In genomic region chr10:127310932-127311331, GRCh38 we compare ENCODE assay signal across 27 cellular contexts.
"Had no signal": no experiment of that assay in that cellular context is flagged by ENCODE, and none has a peak within 500 bp of the region (broad histone marks: within the 10 kb centered on the region; RNA-seq: fewer than 3 reads in every experiment).

No MANE protein-coding gene starts in this region.

- H3K27ac Mint-ChIP-seq: mesothelial cell of epicardium; naive B cell; natural killer cell; progenitor cell of endocrine pancreas; stimulated activated memory B cell treated with anti-CD40 and anti-IgM and Interleukin-4, amounts not matched to agents 10 μg/mL and 1 μg/mL and 100 μg/mL, for 72 hours; stimulated activated naive CD8-positive, alpha-beta T cell treated with anti-CD3 and anti-CD28 coated beads, Interleukin-15, amount 100 ng/mL, for 72 hours had no signal

- H3K9me3 ChIP-seq: heart right ventricle, left lung, lower lobe of right lung, ovary, right atrium auricular region, right lobe of liver, transverse colon, upper lobe of left lung, vagina had no signal

- ATAC-seq: heart right ventricle; left lung; lower lobe of right lung; natural killer cell; right lobe of liver; stimulated activated memory B cell treated with anti-CD40 and anti-IgM and Interleukin-4, amounts not matched to agents 10 μg/mL and 1 μg/mL and 100 μg/mL, for 72 hours; stimulated activated naive CD8-positive, alpha-beta T cell treated with anti-CD3 and anti-CD28 coated beads, Interleukin-15, amount 100 ng/mL, for 72 hours had no signal

- H3K4me1 ChIP-seq: right lobe of liver, transverse colon had no signal

- H3K27me3 ChIP-seq: heart right ventricle, hepatocyte, left lung, ovary, right atrium auricular region, right lobe of liver, transverse colon, upper lobe of left lung, vagina had no signal

- H3K79me2 ChIP-seq: hepatocyte had no signal

- DNase-seq: heart right ventricle; kidney; left colon; left lung; lower lobe of right lung; mammary epithelial cell; mesenchymal stem cell; naive B cell; natural killer cell; ovary; right lobe of liver; stimulated activated CD4-positive, alpha-beta T cell treated with anti-CD3 and anti-CD28 coated beads, Interleukin-1b, Interleukin-23, amount 100 ng/mL, for 48 hours; stimulated activated CD4-positive, alpha-beta T cell treated with anti-CD3 and anti-CD28 coated beads, Interleukin-2, amount 100 ng/mL, for 48 hours; stimulated activated CD4-positive, alpha-beta T cell treated with anti-CD3 and anti-CD28 coated beads, Interleukin-4, amount 100 ng/mL, for 4 hours; stimulated activated CD8-positive, alpha-beta memory T cell treated with anti-CD3 and anti-CD28 coated beads, Interleukin-4, amount 100 ng/mL, for 48 hours; stimulated activated naive CD4-positive, alpha-beta T cell treated with Interleukin-2 at 50 U/mL for 16 hours; stimulated activated naive CD8-positive, alpha-beta T cell treated with anti-CD3 and anti-CD28 coated beads, Interleukin-15, amount 100 ng/mL, for 72 hours; substantia nigra; transverse colon; upper lobe of left lung had no signal

- H3K4me1 Mint-ChIP-seq: naive B cell; stimulated activated memory B cell treated with anti-CD40 and anti-IgM and Interleukin-4, amounts not matched to agents 10 μg/mL and 1 μg/mL and 100 μg/mL, for 72 hours; stimulated activated naive CD8-positive, alpha-beta T cell treated with anti-CD3 and anti-CD28 coated beads, Interleukin-15, amount 100 ng/mL, for 72 hours had no signal

- H3K36me3 Mint-ChIP-seq: mesothelial cell of epicardium; naive B cell; natural killer cell; stimulated activated memory B cell treated with anti-CD40 and anti-IgM and Interleukin-4, amounts not matched to agents 10 μg/mL and 1 μg/mL and 100 μg/mL, for 72 hours had no signal

- H3K4me2 ChIP-seq: hepatocyte, smooth muscle cell had no signal

- H3K4me3 Mint-ChIP-seq: mesothelial cell of epicardium; natural killer cell; stimulated activated memory B cell treated with anti-CD40 and anti-IgM and Interleukin-4, amounts not matched to agents 10 μg/mL and 1 μg/mL and 100 μg/mL, for 72 hours; stimulated activated naive CD8-positive, alpha-beta T cell treated with anti-CD3 and anti-CD28 coated beads, Interleukin-15, amount 100 ng/mL, for 72 hours had no signal

- H3K27ac ChIP-seq: heart right ventricle, hepatocyte, left lung, lower lobe of right lung, ovary, right atrium auricular region, right lobe of liver, transverse colon, upper lobe of left lung, vagina had no signal

- H3K4me3 ChIP-seq: heart right ventricle, hepatocyte, left lung, lower lobe of right lung, ovary, right atrium auricular region, right lobe of liver, smooth muscle cell, transverse colon, upper lobe of left lung, vagina had no signal

- H3K36me3 ChIP-seq: heart right ventricle, left lung, lower lobe of right lung, ovary, right atrium auricular region, right lobe of liver, transverse colon, upper lobe of left lung, vagina had no signal

- H3K9me3 Mint-ChIP-seq: mesothelial cell of epicardium, natural killer cell had no signal

- H3K27me3 Mint-ChIP-seq: progenitor cell of endocrine pancreas; stimulated activated memory B cell treated with anti-CD40 and anti-IgM and Interleukin-4, amounts not matched to agents 10 μg/mL and 1 μg/mL and 100 μg/mL, for 72 hours had no signal
